16 cellular contexts compared by ENCODE assay signal in genomic region chr2:28558918-28559317, GRCh38.
DNase-seq lines count a peak whose midpoint lies in the region; ATAC-seq and TF ChIP-seq lines count a peak whose summit lies in the region.
"Had no signal": no experiment of that assay in that cellular context is flagged by ENCODE, and none has a peak within 500 bp of the region (broad histone marks: within the 10 kb centered on the region; RNA-seq: fewer than 3 reads in every experiment).

No MANE protein-coding gene starts in this region.

- H4K5ac ChIP-seq in mesendoderm (ENCODE audit: low read length): no peak overlapping the region

- no peak for TF ChIP-seq POLR2A in heart left ventricle (IDR thresholded peaks at IDR 0.05)

- no peaks in the 10 kb centered on the region for H3K9me3 ChIP-seq in heart left ventricle

- no peak overlapping the region for H3K4me2 ChIP-seq in mesendoderm (ENCODE audit: low read length)

- H2BK120ac ChIP-seq in mesendoderm (ENCODE audit: low read depth, low read length): no peak overlapping the region

- DNase-seq in heart left ventricle (peak in 1 of 5 donors; percentile 36), cardiac septum (ENCODE audit: low spot score) (no peak), cardiac fibroblast (ENCODE audit: low read depth in 2 of 2) (peak; percentile 14 to 57), left cardiac atrium (no peak), NCI-H446 treated with DMSO at 0.1 percent for 48 hours (lab: John Stamatoyannopoulos, UW) (no peak), mesendoderm (no peak), T-helper 1 cell (no peak)
- DNase-seq: ACHN, GOT3, IMR-90, Karpas-422, MM.1S, NCI-H187 treated with DMSO at 0.1 percent for 48 hours, NCI-H2171 treated with DMSO at 0.1 percent for 48 hours, NCI-H510A treated with DMSO at 0.1 percent for 48 hours, SHP77 treated with DMSO at 0.1 percent for 48 hours had no signal

- no peak overlapping the region for H2BK5ac ChIP-seq in mesendoderm (ENCODE audit: low read length)

- intact Hi-C loops in heart left ventricle (cut with DNase I): no loop called here
- intact Hi-C loops in cardiac septum (cut with DNase I): no loop called here
- intact Hi-C loops in left cardiac atrium (cut with DNase I): no loop called here

- no peak overlapping the region for H3K18ac ChIP-seq in mesendoderm (ENCODE audit: low read length)

- no peak overlapping the region for H2BK15ac ChIP-seq in mesendoderm (replicated peaks; ENCODE audit: low read depth)

- TF ChIP-seq CTCF in heart left ventricle (IDR thresholded peaks at IDR 0.05) (no peak), cardiac fibroblast (IDR thresholded peaks at IDR 0.05; ENCODE audit: low read depth, low read length) (no peak)

- H3K79me1 ChIP-seq in mesendoderm (ENCODE audit: low read length): no peaks in the 10 kb centered on the region

- H3K27me3 ChIP-seq in heart left ventricle: no peaks in the 10 kb centered on the region
- H3K27me3 ChIP-seq in mesendoderm (ENCODE audit: insufficient read depth, low read length, poor library complexity): no peaks in the 10 kb centered on the region

- no peaks in the 10 kb centered on the region for H3K79me2 ChIP-seq in mesendoderm (ENCODE audit: control insufficient read depth, insufficient read depth, low read length)

- no peak overlapping the region for H3K56ac ChIP-seq in mesendoderm (ENCODE audit: low read length)

- H3K4me3 ChIP-seq in heart left ventricle: no peak overlapping the region
- H3K4me3 ChIP-seq in cardiac fibroblast (replicated peaks in 1 of 2; ENCODE audit: low read depth in 2 of 2, low read length in 2 of 2): no peak overlapping the region
- no peak overlapping the region for H3K4me3 ChIP-seq in mesendoderm (ENCODE audit: low read length)

- H3K23ac ChIP-seq in mesendoderm (ENCODE audit: low read length): no peak overlapping the region

- peak in 3 of 4 donors; percentile 55 to 81 (median 75) for ATAC-seq in heart left ventricle
- ATAC-seq in left cardiac atrium: peak; percentile 24 to 58

- no peak overlapping the region for H2AK5ac ChIP-seq in mesendoderm (ENCODE audit: low read length)

- no peak overlapping the region for H4K8ac ChIP-seq in mesendoderm (ENCODE audit: low read depth, low read length)

- H3K4ac ChIP-seq in mesendoderm (ENCODE audit: low read depth, low read length): no peak overlapping the region

- H3K27ac ChIP-seq in heart left ventricle: no peak overlapping the region
- H3K27ac ChIP-seq in mesendoderm (ENCODE audit: low read depth, low read length): no peak overlapping the region

- H3K9ac ChIP-seq in mesendoderm (ENCODE audit: low read length): no peak overlapping the region

- H3K4me1 ChIP-seq in heart left ventricle (no peaks in the 10 kb centered on the region), mesendoderm (ENCODE audit: control insufficient read depth, low read depth, low read length) (no peaks in the 10 kb centered on the region)

- WGBS in heart left ventricle, 4 donors: 58 to 64% (median 62%) methylated on average over 4 of the region's 4 CpGs
- no CpG with 5 or more reads among the region's 4 CpGs for WGBS in mesendoderm (ENCODE audit: extremely low coverage, insufficient coverage, low lambda C conversion rate)

- no peaks in the 10 kb centered on the region for H3K36me3 ChIP-seq in heart left ventricle
- no peaks in the 10 kb centered on the region for H3K36me3 ChIP-seq in mesendoderm (ENCODE audit: control insufficient read depth, insufficient read depth, low read length)

Comparison
In these comparisons a context has a peak if more than half of its experiments do, and no peak if none do; other contexts are left out.
1. DNase-seq: peak in cardiac fibroblast (2 of 2); none in cardiac septum (single experiment), left cardiac atrium (single experiment), NCI-H446 treated with DMSO at 0.1 percent for 48 hours (single experiment), mesendoderm (single experiment) and T-helper 1 cell (0 of 5).